In the genomic region with DNA sequence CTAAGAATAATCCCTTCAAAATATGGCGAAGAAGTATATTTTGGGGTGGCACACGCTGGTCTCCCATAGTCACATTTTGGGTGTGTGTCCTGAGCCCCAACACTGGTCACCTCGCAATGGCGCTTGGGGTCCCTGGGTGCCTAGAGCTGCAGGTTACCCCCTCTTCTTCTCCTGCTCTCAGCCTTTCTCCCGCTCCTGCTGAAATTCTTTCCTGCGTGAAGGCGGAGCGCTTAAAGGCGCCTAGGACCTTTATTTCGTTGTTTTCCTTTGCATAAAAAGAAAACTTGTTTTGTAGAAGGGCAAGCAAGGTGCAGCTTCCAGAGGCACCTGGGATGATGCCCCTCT, we compare ENCODE assay signal across 8 cellular contexts. TPM values are rescaled to one million over a fixed set of nuclear protein-coding genes. Genes with fewer than 3 reads are reported as not detected.
DNase-seq lines count a peak whose midpoint lies in the region; ATAC-seq and TF ChIP-seq lines count a peak whose summit lies in the region.

No MANE protein-coding gene starts in this region.

- peak overlapping the region; percentile 94 for H3K4me3 Mint-ChIP-seq in central memory CD8-positive, alpha-beta T cell
- peak overlapping the region; percentile 93 for H3K4me3 Mint-ChIP-seq in natural killer cell

- DNase-seq in AG10803 (ENCODE audit: low read depth) = no peak
- DNase-seq in central memory CD8-positive, alpha-beta T cell (ENCODE audit: low spot score in 2 of 2) = no peak
- DNase-seq in natural killer cell = no peak
- DNase-seq in LoVo (ENCODE audit: low spot score) = no peak
- DNase-seq in iPS-NIHi11 (ENCODE audit: low spot score) = no peak

- ATAC-seq in central memory CD8-positive, alpha-beta T cell (replicated peaks; ENCODE audit: extremely low read depth, poor library complexity, severe bottlenecking) = no peak
- ATAC-seq in natural killer cell (no peak), GM19455 (IDR thresholded peaks at IDR 0.05; ENCODE audit: unreplicated experiment) (no peak), HG02642 (IDR thresholded peaks at IDR 0.05; ENCODE audit: poor library complexity, unreplicated experiment) (no peak)

- no peak overlapping the region for H3K9ac ChIP-seq in HUES64 (ENCODE audit: low read depth, low read length)

- H3K36me3 ChIP-seq in HUES64 (ENCODE audit: insufficient read depth, low read length) = no peaks in the 10 kb centered on the region

- H3K9me3 Mint-ChIP-seq in central memory CD8-positive, alpha-beta T cell = no peaks in the 10 kb centered on the region
- no peaks in the 10 kb centered on the region for H3K9me3 Mint-ChIP-seq in natural killer cell

- H3K4me1 Mint-ChIP-seq in central memory CD8-positive, alpha-beta T cell = peaks cover 48% of the 10 kb centered on the region
- peaks cover 39 to 47% of the 10 kb centered on the region in 2 donors for H3K4me1 Mint-ChIP-seq in natural killer cell

- no peaks in the 10 kb centered on the region for H3K9me3 ChIP-seq in HUES64 (ENCODE audit: insufficient read depth, low read depth, low read length)

- H3K27me3 Mint-ChIP-seq in central memory CD8-positive, alpha-beta T cell = no peaks in the 10 kb centered on the region
- H3K27me3 Mint-ChIP-seq in natural killer cell (ENCODE audit: low read depth in 2 of 2) = no peaks in the 10 kb centered on the region

- 0 out of 2 replicates have a peak, but pooled peaks cover 2% of the 10 kb centered on the region for H3K4me1 ChIP-seq in HUES64 (ENCODE audit: insufficient read depth, low read length)

- H3K27ac ChIP-seq in HUES64 (ENCODE audit: low read depth, low read length) = no peak overlapping the region

- H3K4me3 ChIP-seq in AG10803 (ENCODE audit: low read length) (peak overlapping the region; percentile 51), HUES64 (ENCODE audit: low read length) (peak overlapping the region; percentile 65)

- intact Hi-C loops in natural killer cell (cut with micrococcal nuclease) = no loop called here

- TF ChIP-seq CTCF in AG10803 (conservative IDR thresholded peaks at IDR 0.05; ENCODE audit: low read length) = no peak
- TF ChIP-seq CTCF in natural killer cell (IDR thresholded peaks at IDR 0.05) = no peak

- WGBS in HUES64 = 40% methylated on average over 10 of the region's 10 CpGs

- H3K27me3 ChIP-seq in HUES64 (ENCODE audit: insufficient read depth, low read length) = peaks cover 52% of the 10 kb centered on the region

- peak overlapping the region; percentile 91 for H3K27ac Mint-ChIP-seq in central memory CD8-positive, alpha-beta T cell (ENCODE audit: low read depth)
- H3K27ac Mint-ChIP-seq in natural killer cell = peak overlapping the region; percentile 92 to 96

- H3K36me3 Mint-ChIP-seq in central memory CD8-positive, alpha-beta T cell (ENCODE audit: insufficient read depth) = peaks cover 26% of the 10 kb centered on the region
- H3K36me3 Mint-ChIP-seq in natural killer cell = no peaks in the 10 kb centered on the region

RNA-seq across cellular contexts. Expression of a gene that starts 0.3 kb away (rescaled TPM):
- 6.1 TPM for polyA plus RNA-seq in HUES64 (2013, experiment 1 of 2)
- 6.1 TPM for polyA plus RNA-seq in HUES64 (2013, experiment 2 of 2)
- 100 to 1,000 TPM; 171 to 240 (median 198) TPM for total RNA-seq in natural killer cell
